In genomic region chr17:47995241-47995935, GRCh38 we compare ENCODE assay signal across 25 cellular contexts. TPM values are rescaled to one million over a fixed set of nuclear protein-coding genes. Genes with fewer than 3 reads are reported as not detected.
DNase-seq lines count a peak whose midpoint lies in the region; ATAC-seq and TF ChIP-seq lines count a peak whose summit lies in the region.
"Had no signal": no experiment of that assay in that cellular context is flagged by ENCODE, and none has a peak within 500 bp of the region (broad histone marks: within the 10 kb centered on the region; RNA-seq: fewer than 3 reads in every experiment).

No MANE protein-coding gene starts in this region.

- DNase-seq in BE2C (peak; percentile 39), WTC11 (ENCODE audit: low spot score) (peak; percentile 35), left kidney (ENCODE audit: low read depth, low spot score) (peak; percentile 75), PC-9 (no peak), SJCRH30 (no peak)
- no peak for DNase-seq in natural killer cell treated with Interleukin-12 subunit alpha and Interleukin-12 subunit beta and Interleukin-15 and Interleukin-18, amount 100 ng/mL, for 72 hours (ENCODE audit: low spot score)
- DNase-seq: activated B cell treated with CpG ODN at 0.5 μM for 24 hours; activated CD4-positive, alpha-beta memory T cell treated with anti-CD3 and anti-CD28 coated beads, Interleukin-2, amount 10 ng/mL, durations not matched to agents 7 days and 5 days; activated gamma-delta T cell; activated T-cell treated with anti-CD3 and anti-CD28 coated beads for 4 hours; Karpas-422; left lung; NCI-H2081 treated with DMSO at 0.1 percent for 48 hours; NCI-H526; substantia nigra; T-helper 9 cell had no signal

- H4K20me1 ChIP-seq in PC-9 (ENCODE audit: insufficient read depth) = no peaks in the 10 kb centered on the region
- H4K20me1 ChIP-seq: BLaER1 had no signal

- H3K4me3 Mint-ChIP-seq in WTC11 = no peak overlapping the region
- no peak overlapping the region for H3K4me3 Mint-ChIP-seq in natural killer cell treated with Interleukin-12 subunit alpha and Interleukin-12 subunit beta and Interleukin-15 and Interleukin-18, amount 100 ng/mL, for 72 hours
- H3K4me3 Mint-ChIP-seq: activated B cell treated with CpG ODN at 0.5 μM for 24 hours; activated CD4-positive, alpha-beta memory T cell treated with anti-CD3 and anti-CD28 coated beads, Interleukin-2, amount 10 ng/mL, durations not matched to agents 7 days and 5 days; mesothelial cell of epicardium had no signal

- H3K27me3 ChIP-seq in BE2C = no peaks in the 10 kb centered on the region
- H3K27me3 ChIP-seq in HUES48 (ENCODE audit: control insufficient read depth, insufficient read depth, low read length) = 0 out of 2 replicates have a peak, but pooled peaks cover 3% of the 10 kb centered on the region
- no peaks in the 10 kb centered on the region for H3K27me3 ChIP-seq in PC-9 (ENCODE audit: insufficient read depth, low read depth)
- H3K27me3 ChIP-seq in SJCRH30 = no peaks in the 10 kb centered on the region
- H3K27me3 ChIP-seq: BLaER1 had no signal

- H3K27ac ChIP-seq in HUES48 (ENCODE audit: low read depth, low read length) (peak overlapping the region; percentile 76), PC-9 (no peak overlapping the region), SJCRH30 (no peak overlapping the region)
- H3K27ac ChIP-seq: BLaER1, left lung, prostate gland had no signal

- no peaks in the 10 kb centered on the region for H3F3A ChIP-seq in PC-9 (ENCODE audit: insufficient read depth, low read depth)

- CTCF ChIA-PET in WTC11 (lab: Charles Lee) (interaction anchor here (0.6 to 3.1 kb wide), 13 partner anchors 8 to 155 kb away, joined by 3 to 25 read pairs (median 6); partner anchors contain the start of genes CDK5RAP3, PNPO and SCRN2), PC-9 (lab: Charles Lee) (no interaction called here)

- no peaks in the 10 kb centered on the region for H3K9me3 ChIP-seq in BE2C
- H3K9me3 ChIP-seq in HUES48 (ENCODE audit: control insufficient read depth, insufficient read depth, low read length) = no peaks in the 10 kb centered on the region
- H3K9me3 ChIP-seq in PC-9 (ENCODE audit: insufficient read depth, low read depth) = no peaks in the 10 kb centered on the region
- H3K9me3 ChIP-seq in SJCRH30 (replicated peaks) = no peaks in the 10 kb centered on the region
- H3K9me3 ChIP-seq: BLaER1, HAP-1, left lung, prostate gland had no signal

- intact Hi-C loops in PC-9 (cut with micrococcal nuclease; ENCODE audit: unreplicated experiment) = no loop called here

- BruUV-seq in PC-9 (replicated peaks; lab: Mats Ljungman, UMichigan) = no TSS peak

- POLR2A ChIA-PET in WTC11 (lab: Charles Lee) = interaction anchor here (0.9 kb wide), 1 partner anchor 9 kb away, joined by 3 read pairs; no protein-coding TSS in a partner anchor
- POLR2A ChIA-PET in PC-9 (lab: Charles Lee; ENCODE audit: unreplicated experiment) = no interaction called here

- H3K4me2 ChIP-seq in PC-9 = no peak overlapping the region
- H3K4me2 ChIP-seq: BLaER1 had no signal

- no peak overlapping the region for H3K9ac ChIP-seq in HUES48 (ENCODE audit: low read depth, low read length)
- H3K9ac ChIP-seq: BLaER1 had no signal

- no peaks in the 10 kb centered on the region for H3K36me3 Mint-ChIP-seq in WTC11
- H3K36me3 Mint-ChIP-seq in natural killer cell treated with Interleukin-12 subunit alpha and Interleukin-12 subunit beta and Interleukin-15 and Interleukin-18, amount 100 ng/mL, for 72 hours = no peaks in the 10 kb centered on the region
- H3K36me3 Mint-ChIP-seq: mesothelial cell of epicardium had no signal

- H3K4me1 ChIP-seq in BE2C = peaks cover 88% of the 10 kb centered on the region
- peaks cover 38% of the 10 kb centered on the region for H3K4me1 ChIP-seq in HUES48 (ENCODE audit: control insufficient read depth, insufficient read depth, low read length)
- no peaks in the 10 kb centered on the region for H3K4me1 ChIP-seq in PC-9 (replicated peaks; ENCODE audit: insufficient read depth)
- peaks cover 40% of the 10 kb centered on the region for H3K4me1 ChIP-seq in SJCRH30
- H3K4me1 ChIP-seq: prostate gland had no signal

- no peak overlapping the region for H2AFZ ChIP-seq in PC-9

- H3K4me3 ChIP-seq in BE2C (ENCODE audit: low read depth, low read length) (no peak overlapping the region; the same call in 1 of the 2 replicates), HUES48 (ENCODE audit: low read depth, low read length) (no peak overlapping the region), PC-9 (no peak overlapping the region), SJCRH30 (no peak overlapping the region)
- H3K4me3 ChIP-seq: BLaER1, HAP-1, left lung, prostate gland had no signal

- H3K36me3 ChIP-seq in BE2C = no peaks in the 10 kb centered on the region
- no peaks in the 10 kb centered on the region for H3K36me3 ChIP-seq in HUES48 (ENCODE audit: control insufficient read depth, insufficient read depth, low read length)
- H3K36me3 ChIP-seq in PC-9 (ENCODE audit: low read depth) = no peaks in the 10 kb centered on the region
- no peaks in the 10 kb centered on the region for H3K36me3 ChIP-seq in SJCRH30
- H3K36me3 ChIP-seq: BLaER1, HAP-1, left lung, prostate gland had no signal

- no peak for TF ChIP-seq CTCF in BE2C (IDR thresholded peaks at IDR 0.05; ENCODE audit: low read depth, low read length)
- TF ChIP-seq CTCF in WTC11 (IDR thresholded peaks at IDR 0.05) = no peak
- no peak for TF ChIP-seq CTCF in PC-9 (conservative IDR thresholded peaks at IDR 0.05)

- peak; percentile 50 for ATAC-seq in WTC11
- ATAC-seq in HG03565 (IDR thresholded peaks at IDR 0.05; ENCODE audit: unreplicated experiment) = no peak
- ATAC-seq in natural killer cell treated with Interleukin-12 subunit alpha and Interleukin-12 subunit beta and Interleukin-15 and Interleukin-18, amount 100 ng/mL, for 72 hours = no peak
- ATAC-seq: left lung had no signal

- H3K79me2 ChIP-seq in PC-9 (ENCODE audit: low read depth) = no peaks in the 10 kb centered on the region

- peaks cover 51% of the 10 kb centered on the region for H3K4me1 Mint-ChIP-seq in WTC11
- no peaks in the 10 kb centered on the region for H3K4me1 Mint-ChIP-seq in natural killer cell treated with Interleukin-12 subunit alpha and Interleukin-12 subunit beta and Interleukin-15 and Interleukin-18, amount 100 ng/mL, for 72 hours (ENCODE audit: low read depth in 2 of 2)
- H3K4me1 Mint-ChIP-seq: activated B cell treated with CpG ODN at 0.5 μM for 24 hours had no signal

- no peaks in the 10 kb centered on the region for H3K9me3 Mint-ChIP-seq in WTC11
- H3K9me3 Mint-ChIP-seq in natural killer cell treated with Interleukin-12 subunit alpha and Interleukin-12 subunit beta and Interleukin-15 and Interleukin-18, amount 100 ng/mL, for 72 hours = no peaks in the 10 kb centered on the region
- H3K9me3 Mint-ChIP-seq: activated B cell treated with CpG ODN at 0.5 μM for 24 hours; activated CD4-positive, alpha-beta memory T cell treated with anti-CD3 and anti-CD28 coated beads, Interleukin-2, amount 10 ng/mL, durations not matched to agents 7 days and 5 days; mesothelial cell of epicardium; nephron had no signal

- no peaks in the 10 kb centered on the region for H3K9me2 ChIP-seq in PC-9 (ENCODE audit: insufficient read depth)

- H3K27me3 Mint-ChIP-seq in WTC11 (ENCODE audit: low read depth) = no peaks in the 10 kb centered on the region
- peaks cover 0 to 2% of the 10 kb centered on the region in 2 donors for H3K27me3 Mint-ChIP-seq in natural killer cell treated with Interleukin-12 subunit alpha and Interleukin-12 subunit beta and Interleukin-15 and Interleukin-18, amount 100 ng/mL, for 72 hours

- no peak overlapping the region; the same call in 1 of the 2 replicates for H3K27ac Mint-ChIP-seq in WTC11
- no peak overlapping the region for H3K27ac Mint-ChIP-seq in natural killer cell treated with Interleukin-12 subunit alpha and Interleukin-12 subunit beta and Interleukin-15 and Interleukin-18, amount 100 ng/mL, for 72 hours
- H3K27ac Mint-ChIP-seq: activated B cell treated with CpG ODN at 0.5 μM for 24 hours; activated CD4-positive, alpha-beta memory T cell treated with anti-CD3 and anti-CD28 coated beads, Interleukin-2, amount 10 ng/mL, durations not matched to agents 7 days and 5 days; mesothelial cell of epicardium had no signal

RNA-seq across cellular contexts. Expression of gene CDK5RAP3, which starts 24.5 kb away (rescaled TPM):
- polyA plus RNA-seq in BE2C (2012; ENCODE audit: insufficient read depth, insufficient read length, low read depth) = 175 TPM
- total RNA-seq in WTC11 (2021) = 128 to 143 TPM (median 138 TPM) in 3 replicates
- total RNA-seq in PC-9 (2021) = 147 and 195 TPM in 2 replicates
- total RNA-seq in SJCRH30 (2014; rRNA removed; shearing (Covaris generic)) = 47.0 and 64.2 TPM in 2 replicates
- total RNA-seq in natural killer cell treated with Interleukin-12 subunit alpha and Interleukin-12 subunit beta and Interleukin-15 and Interleukin-18, amount 100 ng/mL, for 72 hours = 100 to 1,000 TPM; 150 to 278 TPM

RNA-seq across cellular contexts. Expression of gene PRR15L, which starts 37.7 kb away (rescaled TPM):
- polyA plus RNA-seq in BE2C (2012; ENCODE audit: insufficient read depth, insufficient read length, low read depth) = not detected
- 0.59 to 1.1 TPM (median 1.1 TPM) in 3 replicates for total RNA-seq in WTC11 (2021)
- total RNA-seq in PC-9 (2021) = 5.3 and 6.2 TPM in 2 replicates
- not detected in 2 replicates for total RNA-seq in SJCRH30 (2014; rRNA removed; shearing (Covaris generic))
- not detected for total RNA-seq in natural killer cell treated with Interleukin-12 subunit alpha and Interleukin-12 subunit beta and Interleukin-15 and Interleukin-18, amount 100 ng/mL, for 72 hours
- total RNA-seq: A673; activated B cell treated with CpG ODN at 0.5 μM for 24 hours; activated CD4-positive, alpha-beta memory T cell treated with anti-CD3 and anti-CD28 coated beads, Interleukin-2, amount 10 ng/mL, durations not matched to agents 7 days and 5 days; skeletal muscle tissue had no signal

RNA-seq across cellular contexts. Expression of gene COPZ2, which starts 42.2 kb away (rescaled TPM):
- 9.3 TPM for polyA plus RNA-seq in BE2C (2012; ENCODE audit: insufficient read depth, insufficient read length, low read depth)
- total RNA-seq in WTC11 (2021) (0.37 to 0.44 TPM in 2 of 3 replicates, not detected in the other), PC-9 (2021) (2.6 and 2.7 TPM in 2 replicates)
- total RNA-seq in SJCRH30 (2014; rRNA removed; shearing (Covaris generic)) = 0.32 TPM in 1 of 2 replicates, not detected in the other
- total RNA-seq in natural killer cell treated with Interleukin-12 subunit alpha and Interleukin-12 subunit beta and Interleukin-15 and Interleukin-18, amount 100 ng/mL, for 72 hours = 10 to 100 TPM; 14.9 to 32.9 TPM
- total RNA-seq: A673 had no signal

RNA-seq across cellular contexts. Expression of gene NFE2L1, which starts 52.8 kb away (rescaled TPM):
- 506 TPM for polyA plus RNA-seq in BE2C (2012; ENCODE audit: insufficient read depth, insufficient read length, low read depth)
- total RNA-seq in WTC11 (2021) (130 to 149 TPM (median 131 TPM) in 3 replicates), PC-9 (2021) (85.5 and 91.7 TPM in 2 replicates)
- total RNA-seq in SJCRH30 (2014; rRNA removed; shearing (Covaris generic)) = 75.1 and 78.1 TPM in 2 replicates
- total RNA-seq in natural killer cell treated with Interleukin-12 subunit alpha and Interleukin-12 subunit beta and Interleukin-15 and Interleukin-18, amount 100 ng/mL, for 72 hours = 100 to 1,000 TPM; 103 to 153 TPM

RNA-seq across cellular contexts. Expression of gene PNPO, which starts 54.0 kb away (rescaled TPM):
- polyA plus RNA-seq in BE2C (2012; ENCODE audit: insufficient read depth, insufficient read length, low read depth) = 8.7 TPM
- total RNA-seq in WTC11 (2021) (12.2 to 17.8 TPM (median 17.2 TPM) in 3 replicates), PC-9 (2021) (40.2 and 44.1 TPM in 2 replicates)
- 9.7 and 10.4 TPM in 2 replicates for total RNA-seq in SJCRH30 (2014; rRNA removed; shearing (Covaris generic))
- 10 to 100 TPM; 21.5 to 39.9 TPM for total RNA-seq in natural killer cell treated with Interleukin-12 subunit alpha and Interleukin-12 subunit beta and Interleukin-15 and Interleukin-18, amount 100 ng/mL, for 72 hours

Comparison
In these comparisons a context has a peak if more than half of its experiments do, and no peak if none do; other contexts are left out.
1. DNase-seq: peak in BE2C (single experiment), WTC11 (single experiment) and left kidney (single experiment); none in PC-9 (0 of 2), SJCRH30 (0 of 2) and natural killer cell treated with Interleukin-12 subunit alpha and Interleukin-12 subunit beta and Interleukin-15 and Interleukin-18, amount 100 ng/mL, for 72 hours (single experiment).